28 cellular contexts compared by ENCODE assay signal in the genomic region with DNA sequence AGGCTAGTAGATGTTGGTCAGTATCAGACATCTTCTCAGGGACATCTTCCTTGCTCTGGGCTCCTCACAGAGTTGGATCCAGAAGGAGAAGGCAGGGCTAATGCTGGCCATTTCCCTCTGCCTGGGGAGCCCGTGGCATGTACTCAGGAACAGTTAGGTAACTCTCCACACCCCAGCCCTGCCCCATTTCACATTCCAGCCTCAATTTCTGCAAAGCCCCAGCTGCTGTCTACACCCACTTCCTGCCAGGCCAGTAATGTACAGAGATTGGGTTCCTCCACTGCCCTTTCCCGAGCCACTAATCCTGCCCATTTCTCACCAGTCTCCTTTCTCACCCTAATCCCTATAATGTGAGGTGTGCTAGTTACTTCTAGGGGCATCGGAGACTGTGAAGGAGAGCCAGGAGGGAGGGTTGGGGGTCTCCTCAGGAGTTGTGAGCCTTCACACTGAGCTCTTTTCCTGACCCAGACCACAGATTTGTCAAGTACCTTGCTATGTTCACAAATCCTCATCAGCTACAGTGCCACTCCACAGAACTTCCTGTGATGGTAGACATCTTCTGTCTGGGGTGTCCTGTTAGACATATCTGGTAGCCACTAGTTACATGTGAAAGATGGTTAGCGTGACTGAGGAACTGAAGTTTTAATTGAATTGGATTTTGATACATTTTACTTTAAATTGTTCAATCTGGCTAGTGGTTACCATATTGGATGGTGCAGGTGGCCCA. TPM values are rescaled to one million over a fixed set of nuclear protein-coding genes. Genes with fewer than 3 reads are reported as not detected.
A peak's percentile ranks its signal among the peaks of the same experiment; 100 is the strongest.
DNase-seq lines count a peak whose midpoint lies in the region; ATAC-seq and TF ChIP-seq lines count a peak whose summit lies in the region.
"Had no signal": no experiment of that assay in that cellular context is flagged by ENCODE, and none has a peak within 500 bp of the region (broad histone marks: within the 10 kb centered on the region; RNA-seq: fewer than 3 reads in every experiment).

No MANE protein-coding gene starts in this region.

- CTCF ChIA-PET in MCF 10A (lab: Yijun Ruan, JAX): interaction anchor here (0.6 to 4.2 kb wide), 4 partner anchors 12 to 803 kb away, joined by 3 to 27 read pairs (median 4); no protein-coding TSS in a partner anchor
- CTCF ChIA-PET in naive thymus-derived CD4-positive, alpha-beta T cell (lab: Charles Lee): no interaction called here

- peaks cover 6% of the 10 kb centered on the region for H3K9me3 Mint-ChIP-seq in MCF 10A (ENCODE audit: unreplicated experiment)
- H3K9me3 Mint-ChIP-seq in naive thymus-derived CD4-positive, alpha-beta T cell: peaks cover 0 to 1% (median 0%) of the 10 kb centered on the region in 11 donors
- H3K9me3 Mint-ChIP-seq: CD8-positive, alpha-beta T cell; GM23338 had no signal

- intact Hi-C loops in MCF 10A (cut with micrococcal nuclease) (no loop called here), breast epithelium (cut with DNase I; ENCODE audit: low total_unique reads) (no loop called here)
- intact Hi-C loops in naive thymus-derived CD4-positive, alpha-beta T cell (cut with micrococcal nuclease): no loop called here

- TF ChIP-seq CTCF in MCF 10A (IDR thresholded peaks at IDR 0.05; ENCODE audit: unreplicated experiment) (no peak), breast epithelium (IDR thresholded peaks at IDR 0.05) (no peak), epithelial cell of esophagus (IDR thresholded peaks at IDR 0.05; ENCODE audit: insufficient read depth, low read depth, low read length, missing control alignments) (no peak), foreskin fibroblast (IDR thresholded peaks at IDR 0.05; ENCODE audit: low read depth, low read length) (no peak)

- no peaks in the 10 kb centered on the region for H3K27me3 ChIP-seq in breast epithelium
- no peaks in the 10 kb centered on the region for H3K27me3 ChIP-seq in naive thymus-derived CD4-positive, alpha-beta T cell (ENCODE audit: control insufficient read depth in 2 of 2, insufficient read depth in 2 of 2, low read length in 2 of 2)

- H3K36me3 ChIP-seq in breast epithelium: no peaks in the 10 kb centered on the region
- no peaks in the 10 kb centered on the region for H3K36me3 ChIP-seq in naive thymus-derived CD4-positive, alpha-beta T cell (ENCODE audit: control insufficient read depth in 2 of 3, insufficient read depth in 3 of 3, low read length in 3 of 3)
- H3K36me3 ChIP-seq: HAP-1 had no signal

- peak; percentile 15 for DNase-seq in MCF 10A (ENCODE audit: unreplicated experiment)
- no peak for DNase-seq in breast epithelium (ENCODE audit: low spot score in 2 of 2)
- peak; percentile 59 for DNase-seq in epithelial cell of esophagus (ENCODE audit: low read depth)
- no peak for DNase-seq in naive thymus-derived CD4-positive, alpha-beta T cell
- no peak for DNase-seq in activated gamma-delta T cell treated with Interleukin-2 at 50 U/mL for 16 hours
- no peak for DNase-seq in foreskin fibroblast
- DNase-seq in HUDEP-2 (lab: John Stamatoyannopoulos, UW; ENCODE audit: unreplicated experiment in 76 of 76): no peak
- DNase-seq in epidermal melanocyte (ENCODE audit: insufficient read length, low spot score): no peak
- DNase-seq: AML-193; C1 segment of cervical spinal cord; Calu3; CD8-positive, alpha-beta T cell; DMS153; KG1; NCI-H1092 treated with DMSO at 0.1 percent for 48 hours; NCI-H146; NCI-H2029 treated with DMSO at 0.1 percent for 48 hours; NCI-H2171; NCI-H345; NCI-H524; NCI-H82 had no signal

- no peaks in the 10 kb centered on the region for H3K36me3 Mint-ChIP-seq in MCF 10A (ENCODE audit: insufficient read depth, unreplicated experiment)
- H3K36me3 Mint-ChIP-seq in naive thymus-derived CD4-positive, alpha-beta T cell: peaks cover 0 to 1% (median 0%) of the 10 kb centered on the region in 5 donors
- H3K36me3 Mint-ChIP-seq: CD8-positive, alpha-beta T cell had no signal

- peak overlapping the region; percentile 76 for H3K27ac Mint-ChIP-seq in MCF 10A (ENCODE audit: low read depth, unreplicated experiment)
- peak overlapping the region in 1 of 9 donors; percentile 16 for H3K27ac Mint-ChIP-seq in naive thymus-derived CD4-positive, alpha-beta T cell
- H3K27ac Mint-ChIP-seq: CD8-positive, alpha-beta T cell; GM23338 had no signal

- BruUV-seq in MCF 10A (replicated peaks; lab: Mats Ljungman, UMichigan): no TSS peak

- POLR2A ChIA-PET in MCF 10A (lab: Yijun Ruan, JAX): interaction anchor here (0.8 kb wide), 1 partner anchor 15 kb away, joined by 3 read pairs; no protein-coding TSS in a partner anchor
- POLR2A ChIA-PET in naive thymus-derived CD4-positive, alpha-beta T cell (lab: Charles Lee): no interaction called here

- H3K4me3 Mint-ChIP-seq in MCF 10A (ENCODE audit: unreplicated experiment): no peak overlapping the region
- H3K4me3 Mint-ChIP-seq in naive thymus-derived CD4-positive, alpha-beta T cell: no peak overlapping the region
- H3K4me3 Mint-ChIP-seq: CD8-positive, alpha-beta T cell; GM23338 had no signal

- no peak for TF ChIP-seq POLR2A in breast epithelium (IDR thresholded peaks at IDR 0.05)

- no peak overlapping the region for H3K27ac ChIP-seq in breast epithelium
- H3K27ac ChIP-seq in naive thymus-derived CD4-positive, alpha-beta T cell (ENCODE audit: low read depth, low read length): no peak overlapping the region

- H3K9me3 ChIP-seq in breast epithelium: no peaks in the 10 kb centered on the region
- H3K9me3 ChIP-seq in naive thymus-derived CD4-positive, alpha-beta T cell (ENCODE audit: control insufficient read depth in 2 of 3, low read length in 3 of 3): no peaks in the 10 kb centered on the region
- H3K9me3 ChIP-seq: HAP-1 had no signal

- no peaks in the 10 kb centered on the region for H3K4me1 ChIP-seq in breast epithelium
- no peaks in the 10 kb centered on the region for H3K4me1 ChIP-seq in naive thymus-derived CD4-positive, alpha-beta T cell (ENCODE audit: control insufficient read depth in 2 of 2, insufficient read depth in 2 of 2, low read length in 2 of 2)
- H3K4me1 ChIP-seq: HAP-1 had no signal

- H3K27me3 Mint-ChIP-seq in MCF 10A (ENCODE audit: insufficient read depth, unreplicated experiment): peaks cover 12% of the 10 kb centered on the region
- H3K27me3 Mint-ChIP-seq in naive thymus-derived CD4-positive, alpha-beta T cell: peaks cover 14 to 25% (median 18%) of the 10 kb centered on the region in 5 donors

- no peak overlapping the region for H3K4me3 ChIP-seq in breast epithelium
- H3K4me3 ChIP-seq in epithelial cell of esophagus (ENCODE audit: low read length): no peak overlapping the region
- H3K4me3 ChIP-seq in naive thymus-derived CD4-positive, alpha-beta T cell (ENCODE audit: low read length): no peak overlapping the region
- H3K4me3 ChIP-seq in foreskin fibroblast (ENCODE audit: low read depth in 1 of 2, low read length in 2 of 2): no peak overlapping the region
- H3K4me3 ChIP-seq: GM23338, HAP-1 had no signal

- peaks cover 8% of the 10 kb centered on the region for H3K4me1 Mint-ChIP-seq in MCF 10A (ENCODE audit: insufficient read depth, unreplicated experiment)
- peaks cover 0 to 13% (median 0%) of the 10 kb centered on the region in 7 donors for H3K4me1 Mint-ChIP-seq in naive thymus-derived CD4-positive, alpha-beta T cell

- ATAC-seq in naive thymus-derived CD4-positive, alpha-beta T cell: peak; percentile 47
- ATAC-seq: CD8-positive, alpha-beta T cell; GM23338; Panc1 had no signal

RNA-seq across cellular contexts. Expression of a gene that starts 1.3 kb away (rescaled TPM):
- total RNA-seq in MCF 10A (2022) (not detected in 2 replicates), breast epithelium (not detected)
- total RNA-seq in naive thymus-derived CD4-positive, alpha-beta T cell: not detected
- polyA plus RNA-seq in naive thymus-derived CD4-positive, alpha-beta T cell: not detected
- total RNA-seq: A172; Calu3; CD8-positive, alpha-beta T cell; G401; GM23338; HT1080 had no signal
- polyA plus RNA-seq: AG04450, GM23338 had no signal

RNA-seq across cellular contexts. Expression of a gene that starts 32.3 kb away (rescaled TPM):
- total RNA-seq in MCF 10A (2022) (not detected in 2 replicates), breast epithelium (under 1 TPM in 1 of 3 donors, not detected in 2; 0.29 TPM)
- not detected for total RNA-seq in naive thymus-derived CD4-positive, alpha-beta T cell
- not detected for polyA plus RNA-seq in naive thymus-derived CD4-positive, alpha-beta T cell
- total RNA-seq: A172; CD8-positive, alpha-beta T cell; G401; HT1080 had no signal
- polyA plus RNA-seq: AG04450 had no signal

RNA-seq across cellular contexts. Expression of a gene that starts 47.6 kb away (rescaled TPM):
- 23.2 and 31.6 TPM in 2 replicates for total RNA-seq in MCF 10A (2022)
- total RNA-seq in breast epithelium: 10 to 100 TPM in 2 of 3 donors, 1 to 10 TPM in 1; 2.9 to 16.7 (median 14.4) TPM
- 10 to 100 TPM; 10.2 to 68.2 (median 23.6) TPM for total RNA-seq in naive thymus-derived CD4-positive, alpha-beta T cell
- 10 to 100 TPM; 26.7 to 30.4 TPM for polyA plus RNA-seq in naive thymus-derived CD4-positive, alpha-beta T cell

Comparison
In these comparisons a context has a peak if more than half of its experiments do, and no peak if none do; other contexts are left out.
1. DNase-seq: peak in MCF 10A (single experiment) and epithelial cell of esophagus (single experiment); none in breast epithelium (0 of 2), naive thymus-derived CD4-positive, alpha-beta T cell (0 of 9), activated gamma-delta T cell treated with Interleukin-2 at 50 U/mL for 16 hours (single experiment), foreskin fibroblast (0 of 2), HUDEP-2 (0 of 76) and epidermal melanocyte (single experiment).